Comparison of ENCODE assay signal across 13 cellular contexts in the genomic region with DNA sequence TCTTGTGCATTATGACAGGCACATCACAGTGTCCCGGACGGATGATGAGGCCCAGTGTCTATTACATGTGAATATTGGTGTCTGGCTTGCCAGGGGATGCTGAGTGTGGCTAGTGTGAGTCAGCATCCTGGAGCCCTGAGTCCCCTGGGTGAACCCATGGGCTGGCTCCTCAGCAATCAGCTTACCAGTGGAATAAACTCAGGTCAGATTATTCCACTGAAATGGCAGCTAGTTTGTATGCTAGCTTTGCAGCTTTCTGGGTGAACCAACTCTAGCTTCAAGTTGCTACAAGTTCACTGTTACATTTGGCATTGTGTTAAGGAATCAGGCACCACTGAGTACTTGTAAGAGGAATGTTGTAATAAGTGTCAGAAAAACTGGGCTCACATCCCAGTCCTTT. TPM values are rescaled to one million over a fixed set of nuclear protein-coding genes. Genes with fewer than 3 reads are reported as not detected.
DNase-seq lines count a peak whose midpoint lies in the region; ATAC-seq, FAIRE-seq and TF ChIP-seq lines count a peak whose summit lies in the region.
"Had no signal": no experiment of that assay in that cellular context is flagged by ENCODE, and none has a peak within 500 bp of the region (broad histone marks: within the 10 kb centered on the region; RNA-seq: fewer than 3 reads in every experiment).

No MANE protein-coding gene starts in this region.

- no peak overlapping the region for H3K4me3 Mint-ChIP-seq in CD14-positive monocyte
- H3K4me3 Mint-ChIP-seq in naive thymus-derived CD4-positive, alpha-beta T cell, result no peak overlapping the region

- no peaks in the 10 kb centered on the region for H3K9me3 Mint-ChIP-seq in CD14-positive monocyte
- H3K9me3 Mint-ChIP-seq in naive thymus-derived CD4-positive, alpha-beta T cell, result no peaks in the 10 kb centered on the region

- H3K36me3 ChIP-seq in bronchial epithelial cell (ENCODE audit: control insufficient read depth, insufficient read depth, low read length), result no peaks in the 10 kb centered on the region
- H3K36me3 ChIP-seq in naive thymus-derived CD4-positive, alpha-beta T cell (ENCODE audit: control insufficient read depth in 2 of 3, insufficient read depth in 3 of 3, low read length in 3 of 3), result no peaks in the 10 kb centered on the region
- no peaks in the 10 kb centered on the region for H3K36me3 ChIP-seq in gastroesophageal sphincter

- TF ChIP-seq CTCF in CD14-positive monocyte (IDR thresholded peaks at IDR 0.05) (no peak), bronchial epithelial cell (IDR thresholded peaks at IDR 0.05; ENCODE audit: insufficient read depth, low read length, severe bottlenecking) (no peak), gastroesophageal sphincter (IDR thresholded peaks at IDR 0.05) (no peak)

- H3K36me3 Mint-ChIP-seq in CD14-positive monocyte, result no peaks in the 10 kb centered on the region
- no peaks in the 10 kb centered on the region for H3K36me3 Mint-ChIP-seq in naive thymus-derived CD4-positive, alpha-beta T cell

- no peak for TF ChIP-seq POLR2A in gastroesophageal sphincter (IDR thresholded peaks at IDR 0.05)

- H3K27me3 Mint-ChIP-seq in CD14-positive monocyte (ENCODE audit: low read depth in 3 of 3), result peaks cover 0 to 8% (median 3%) of the 10 kb centered on the region in 3 donors
- H3K27me3 Mint-ChIP-seq in naive thymus-derived CD4-positive, alpha-beta T cell, result peaks cover 5 to 29% (median 9%) of the 10 kb centered on the region in 5 donors

- H3K9me3 ChIP-seq in naive thymus-derived CD4-positive, alpha-beta T cell (ENCODE audit: control insufficient read depth in 2 of 3, low read length in 3 of 3), result no peaks in the 10 kb centered on the region
- no peaks in the 10 kb centered on the region for H3K9me3 ChIP-seq in gastroesophageal sphincter

- TF ChIP-seq EP300 in gastroesophageal sphincter (IDR thresholded peaks at IDR 0.05), result no peak

- H3K4me1 Mint-ChIP-seq in CD14-positive monocyte, result peaks cover 12% of the 10 kb centered on the region
- H3K4me1 Mint-ChIP-seq in naive thymus-derived CD4-positive, alpha-beta T cell, result peaks cover 0 to 3% (median 0%) of the 10 kb centered on the region in 7 donors

- DNase-seq in CD14-positive monocyte (ENCODE audit: low spot score) (peak; percentile 72), LHCN-M2 (ENCODE audit: low read depth) (peak; percentile 87), bronchial epithelial cell (ENCODE audit: low read depth) (peak; percentile 99)
- DNase-seq in naive thymus-derived CD4-positive, alpha-beta T cell, result no peak
- DNase-seq: activated T-cell treated with anti-CD3 and anti-CD28 coated beads for 4 hours, NCI-H345, posterior cingulate gyrus had no signal

- H3K27ac Mint-ChIP-seq in CD14-positive monocyte, result peak overlapping the region in 1 of 7 donors; percentile 11
- no peak overlapping the region for H3K27ac Mint-ChIP-seq in naive thymus-derived CD4-positive, alpha-beta T cell

- H3K27me3 ChIP-seq in bronchial epithelial cell (ENCODE audit: control insufficient read depth, insufficient read depth, low read length) (no peaks in the 10 kb centered on the region), gastroesophageal sphincter (peaks cover 6% of the 10 kb centered on the region)
- H3K27me3 ChIP-seq in naive thymus-derived CD4-positive, alpha-beta T cell (ENCODE audit: control insufficient read depth in 2 of 2, insufficient read depth in 2 of 2, low read length in 2 of 2), result no peaks in the 10 kb centered on the region

- intact Hi-C loops in CD14-positive monocyte (cut with micrococcal nuclease), result loop anchor here (2.0 kb wide), 1 partner anchor 40 kb away; no protein-coding TSS in a partner anchor
- intact Hi-C loops in naive thymus-derived CD4-positive, alpha-beta T cell (cut with micrococcal nuclease), result loop anchor here in 1 of 2 donors (10.0 kb wide), 2 partner anchors 218 to 248 kb away; no protein-coding TSS in a partner anchor

- FAIRE-seq in bronchial epithelial cell (lab: Jason Lieb, UNC), result peak; percentile 98
- FAIRE-seq: G401.6 had no signal

- no peaks in the 10 kb centered on the region for H3K4me1 ChIP-seq in naive thymus-derived CD4-positive, alpha-beta T cell (ENCODE audit: control insufficient read depth in 2 of 2, insufficient read depth in 2 of 2, low read length in 2 of 2)
- no peaks in the 10 kb centered on the region for H3K4me1 ChIP-seq in gastroesophageal sphincter

- POLR2A ChIA-PET in naive thymus-derived CD4-positive, alpha-beta T cell (lab: Charles Lee), result no interaction called here

- H3K27ac ChIP-seq in naive thymus-derived CD4-positive, alpha-beta T cell (ENCODE audit: low read depth, low read length), result no peak overlapping the region
- no peak overlapping the region for H3K27ac ChIP-seq in gastroesophageal sphincter

- ATAC-seq in naive thymus-derived CD4-positive, alpha-beta T cell, result peak; percentile 47
- ATAC-seq in GM18909 (IDR thresholded peaks at IDR 0.05; ENCODE audit: poor library complexity, unreplicated experiment) (no peak), GM21825 (IDR thresholded peaks at IDR 0.05; ENCODE audit: unreplicated experiment) (no peak), HG03135 (IDR thresholded peaks at IDR 0.05; ENCODE audit: unreplicated experiment) (no peak), gastroesophageal sphincter (no peak)

- H3K4me3 ChIP-seq in bronchial epithelial cell (ENCODE audit: low read depth, low read length) (no peak overlapping the region), gastroesophageal sphincter (no peak overlapping the region)
- H3K4me3 ChIP-seq in naive thymus-derived CD4-positive, alpha-beta T cell (ENCODE audit: low read length), result no peak overlapping the region

- CTCF ChIA-PET in naive thymus-derived CD4-positive, alpha-beta T cell (lab: Charles Lee), result interaction anchor here (1.1 to 7.8 kb wide), 3 partner anchors 9 to 276 kb away, joined by 3 to 97 read pairs (median 19); no protein-coding TSS in a partner anchor

- WGBS in gastroesophageal sphincter (ENCODE audit: low coverage in 1 of 2), 2 donors, result 55 to 64% methylated on average over 2 of the region's 2 CpGs

RNA-seq across cellular contexts. Expression of a gene that starts 23.9 kb away (rescaled TPM):
- not detected for polyA plus RNA-seq in CD14-positive monocyte
- total RNA-seq in LHCN-M2 (2014; rRNA removed) (not detected in 2 replicates), bronchial epithelial cell (0.53 and 2.9 TPM in 2 replicates), gastroesophageal sphincter (not detected)
- 0.01 TPM for polyA plus RNA-seq in LHCN-M2 (2012)
- total RNA-seq in naive thymus-derived CD4-positive, alpha-beta T cell, result not detected
- polyA plus RNA-seq in naive thymus-derived CD4-positive, alpha-beta T cell, result not detected
- total RNA-seq: cerebellum had no signal

RNA-seq across cellular contexts. Expression of a gene that starts 41.1 kb away (rescaled TPM):
- not detected for polyA plus RNA-seq in CD14-positive monocyte
- not detected in 2 replicates for total RNA-seq in LHCN-M2 (2014; rRNA removed)
- polyA plus RNA-seq in LHCN-M2 (2012), result 0.07 TPM
- under 0.01 and 0.26 TPM in 2 replicates for total RNA-seq in bronchial epithelial cell
- total RNA-seq in naive thymus-derived CD4-positive, alpha-beta T cell, result not detected
- not detected for polyA plus RNA-seq in naive thymus-derived CD4-positive, alpha-beta T cell
- under 1 TPM in 1 of 4 donors, not detected in 3; 0.04 TPM for total RNA-seq in gastroesophageal sphincter
- total RNA-seq: cerebellum had no signal

Comparison
In these comparisons a context has a peak if more than half of its experiments do, and no peak if none do; other contexts are left out.
1. DNase-seq: peak in CD14-positive monocyte (single experiment), LHCN-M2 (single experiment) and bronchial epithelial cell (single experiment); none in naive thymus-derived CD4-positive, alpha-beta T cell (0 of 9).